8 cellular contexts compared by ENCODE assay signal in genomic region chr15:100383302-100384107, GRCh38. TPM values are rescaled to one million over a fixed set of nuclear protein-coding genes. Genes with fewer than 3 reads are reported as not detected.
DNase-seq lines count a peak whose midpoint lies in the region; ATAC-seq, FAIRE-seq and TF ChIP-seq lines count a peak whose summit lies in the region.

No MANE protein-coding gene starts in this region.

- intact Hi-C loops in cardiac septum (cut with DNase I): no loop called here
- intact Hi-C loops in prostate gland (cut with DNase I): no loop called here

- no peak overlapping the region for H3K9ac ChIP-seq in H1 (replicated peaks in 1 of 4; ENCODE audit: extremely low read depth in 1 of 4, low read depth in 3 of 4, low read length in 3 of 4)

- H3K23me2 ChIP-seq in H1 (ENCODE audit: low read depth, low read length): no peaks in the 10 kb centered on the region

- 48% methylated on average over 3 of the region's 3 CpGs; no CpG with 5 or more reads in 1 of the 2 experiments for WGBS in H1 (ENCODE audit: extremely low coverage in 1 of 2, insufficient coverage in 1 of 2, insufficient read length in 1 of 2, insufficient replicate concordance in 2 of 2, low coverage in 1 of 2, low lambda C conversion rate in 2 of 2, missing lambda C conversion rate in 1 of 2), 2 experiments
- WGBS in prostate gland: 30% methylated on average over 3 of the region's 3 CpGs

- H3K4ac ChIP-seq in H1 (replicated peaks; ENCODE audit: insufficient read length, low read depth, low read length): no peak overlapping the region

- H3K27me3 ChIP-seq in cardiac muscle cell (no peaks in the 10 kb centered on the region), H1 (replicated peaks in 1 of 4; ENCODE audit: control insufficient read depth in 3 of 4, extremely low read depth in 1 of 4, insufficient read depth in 3 of 4, low read length in 3 of 4) (no peaks in the 10 kb centered on the region), prostate gland (replicated peaks; ENCODE audit: insufficient read depth) (no peaks in the 10 kb centered on the region)

- peak; percentile 72 to 77 for TF ChIP-seq RAD21 in H1 (IDR thresholded peaks at IDR 0.05 in 1 of 2, conservative IDR thresholded peaks at IDR 0.05 in 1 of 2; ENCODE audit: low read depth in 2 of 2, low read length in 2 of 2)

- ATAC-seq in HG02852 (IDR thresholded peaks at IDR 0.05; ENCODE audit: unreplicated experiment): no peak

- H3K4me1 ChIP-seq in cardiac muscle cell (ENCODE audit: low read depth): no peaks in the 10 kb centered on the region
- no peaks in the 10 kb centered on the region for H3K4me1 ChIP-seq in H1 (replicated peaks in 1 of 4; ENCODE audit: control insufficient read depth in 3 of 4, insufficient read depth in 4 of 4, low read length in 3 of 4)
- no peaks in the 10 kb centered on the region for H3K4me1 ChIP-seq in prostate gland (replicated peaks)

- no peak overlapping the region for H4K8ac ChIP-seq in H1 (ENCODE audit: extremely low read depth, insufficient read depth, low read length)

- H2BK12ac ChIP-seq in H1 (ENCODE audit: low read depth, low read length): no peak overlapping the region

- no peak overlapping the region for H3K14ac ChIP-seq in H1 (ENCODE audit: insufficient read length)

- H4K91ac ChIP-seq in H1 (replicated peaks; ENCODE audit: insufficient read length, low read length): no peak overlapping the region

- no peak overlapping the region for H2BK15ac ChIP-seq in H1 (ENCODE audit: low read length)

- H3K18ac ChIP-seq in H1 (ENCODE audit: extremely low read depth, low read length): no peak overlapping the region

- CTCF ChIA-PET in H1 (lab: Charles Lee; ENCODE audit: partially characterized antibody): interaction anchor here (0.6 to 8.8 kb wide), 15 partner anchors 9 to 402 kb away, joined by 3 to 76 read pairs (median 3); no protein-coding TSS in a partner anchor

- H3K27ac ChIP-seq in cardiac muscle cell (no peak overlapping the region), H1 (ENCODE audit: low read depth, low read length) (no peak overlapping the region), prostate gland (no peak overlapping the region)

- TF ChIP-seq EP300 in H1 (IDR thresholded peaks at IDR 0.05; ENCODE audit: borderline replicate concordance in 1 of 2, low read depth in 2 of 2, low read length in 2 of 2): no peak

- H2BK20ac ChIP-seq in H1 (ENCODE audit: low read length): 0 out of 2 replicates have a peak overlapping the region, but pooled peaks have one; percentile 86

- no peaks in the 10 kb centered on the region for H4K20me1 ChIP-seq in H1 (replicated peaks in 1 of 2; ENCODE audit: control insufficient read depth in 1 of 2, insufficient read depth in 2 of 2, low read length in 2 of 2)

- no peak overlapping the region for H2BK5ac ChIP-seq in H1 (ENCODE audit: low read depth, low read length)

- H3K56ac ChIP-seq in H1 (replicated peaks; ENCODE audit: insufficient read length, low read depth, low read length): no peak overlapping the region

- H3K9me3 ChIP-seq in cardiac muscle cell (ENCODE audit: low read depth) (no peaks in the 10 kb centered on the region), H1 (ENCODE audit: insufficient read depth in 2 of 2, low read depth in 1 of 2, low read length in 1 of 2) (peaks cover 35 to 41% of the 10 kb centered on the region in 2 experiments), prostate gland (no peaks in the 10 kb centered on the region)

- POLR2A ChIA-PET in H1 (lab: Charles Lee; ENCODE audit: partially characterized antibody): interaction anchor here (1.4 kb wide), 1 partner anchor 33 kb away, joined by 6 read pairs; no protein-coding TSS in a partner anchor

- no peak for TF ChIP-seq POLR2A in H1 (IDR thresholded peaks at IDR 0.05; ENCODE audit: control extremely low read depth in 1 of 2, low read depth in 2 of 2, low read length in 2 of 2)
- no peak for TF ChIP-seq POLR2A in prostate gland (IDR thresholded peaks at IDR 0.05)

- H3K36me3 ChIP-seq in cardiac muscle cell: no peaks in the 10 kb centered on the region
- H3K36me3 ChIP-seq in H1 (ENCODE audit: control insufficient read depth in 2 of 4, insufficient read depth in 4 of 4, low read length in 3 of 4): no peaks in the 10 kb centered on the region
- H3K36me3 ChIP-seq in prostate gland: no peaks in the 10 kb centered on the region

- H2BK120ac ChIP-seq in H1 (replicated peaks; ENCODE audit: low read depth, low read length): no peak overlapping the region

- H3K4me2 ChIP-seq in H1 (ENCODE audit: insufficient read depth in 1 of 2, low read depth in 2 of 2, low read length in 2 of 2): no peak overlapping the region

- no peak overlapping the region for H3K23ac ChIP-seq in H1 (ENCODE audit: insufficient read length)

- H2AFZ ChIP-seq in H1 (ENCODE audit: low read length): no peak overlapping the region

- no peaks in the 10 kb centered on the region for H3K79me1 ChIP-seq in H1 (ENCODE audit: low read depth, low read length)

- H3K4me3 ChIP-seq in cardiac muscle cell (no peak overlapping the region), H1 (ENCODE audit: extremely low read depth in 1 of 4, insufficient read depth in 2 of 4, low read depth in 3 of 4, low read length in 4 of 4) (no peak overlapping the region), prostate gland (no peak overlapping the region)

- H4K5ac ChIP-seq in H1 (ENCODE audit: insufficient read length, low read depth, low read length): no peak overlapping the region

- peak; percentile 48 for TF ChIP-seq CTCF in cardiac muscle cell (IDR thresholded peaks at IDR 0.05; ENCODE audit: low read depth, low read length)
- peak; percentile 29 to 66 (median 66) for TF ChIP-seq CTCF in H1 (IDR thresholded peaks at IDR 0.05; ENCODE audit: control extremely low read depth in 1 of 3, insufficient read depth in 1 of 3, low read depth in 1 of 3, low read length in 3 of 3)
- peak in 3 of 4 experiments; percentile 44 to 48 (median 48) for TF ChIP-seq CTCF in prostate gland (IDR thresholded peaks at IDR 0.05)

- H2AK5ac ChIP-seq in H1 (ENCODE audit: low read depth, low read length): no peak overlapping the region

- DNase-seq in cardiac muscle cell (ENCODE audit: low read depth in 1 of 2, low spot score in 1 of 2) (peak; percentile 8 to 52), cardiac septum (ENCODE audit: low spot score) (no peak), NCI-H460 (ENCODE audit: extremely low read depth, low read depth) (peak; percentile 12), H1 (ENCODE audit: low read depth in 1 of 2, low spot score in 2 of 2) (peak in 1 of 2 experiments; percentile 51), prostate gland (ENCODE audit: low spot score) (peak; percentile 23), HPDE6-E6E7 (ENCODE audit: extremely low spot score) (no peak), activated gamma-delta T cell (lab: John Stamatoyannopoulos, UW) (no peak)

- FAIRE-seq in H1 (lab: Jason Lieb, UNC): peak; percentile 28

- no peaks in the 10 kb centered on the region for H3K79me2 ChIP-seq in H1 (ENCODE audit: control insufficient read depth in 1 of 2, insufficient read depth in 2 of 2, low read length in 2 of 2)

TF ChIP-seq in H1, 55 proteins besides CTCF, POLR2A, EP300 and RAD21:
- no peak for TF ChIP-seq HDAC2 (IDR thresholded peaks at IDR 0.05; ENCODE audit: borderline replicate concordance in 1 of 2, low read depth in 2 of 2, low read length in 2 of 2)
- TF ChIP-seq YY1 (IDR thresholded peaks at IDR 0.05; ENCODE audit: low read depth, low read length): 0 out of 2 replicates have a peak, but pooled peaks have one; percentile 17

RNA-seq across cellular contexts. Expression of gene ADAMTS17, which starts 41.7 kb away (rescaled TPM):
- total RNA-seq in cardiac muscle cell: 0.69 and 5.5 TPM in 2 replicates
- 0.09 and 3.3 TPM in 2 replicates for polyA plus RNA-seq in cardiac muscle cell
- 0.67 TPM for total RNA-seq in cardiac septum
- 0.03 and 0.15 TPM in 2 replicates for total RNA-seq in NCI-H460 (2014; rRNA removed; shearing (Covaris generic))
- polyA plus RNA-seq in NCI-H460 (2014; cell fraction: nucleus; rRNA removed): 0.31 TPM in 1 of 2 replicates, not detected in the other
- total RNA-seq in H1 (2021; fragmentation: NEBNext Ultra II Directional; extraction: Animal tissue kit (Norgen Biotek cat#: 25700)): 1.7 and 1.9 TPM in 2 replicates
- 0.51 and 0.89 TPM in 2 replicates for polyA plus RNA-seq in H1 (2011; rRNA removed)
- 0.66 TPM for polyA plus RNA-seq in H1 (2011; cell fraction: cytosol; rRNA removed)
- 2.0 TPM for polyA plus RNA-seq in H1 (2011; cell fraction: nucleus; rRNA removed)
- polyA plus RNA-seq in H1 (2012, experiment 1 of 2): 0.39 to 1.7 TPM (median 1.1 TPM) in 4 replicates
- polyA plus RNA-seq in H1 (2012, experiment 2 of 2): 0.45 TPM
- 0.85 TPM for polyA plus RNA-seq in H1 (2013, experiment 1 of 2)
- polyA plus RNA-seq in H1 (2013, experiment 2 of 2): 0.70 TPM
- polyA minus RNA-seq in H1 (2011; rRNA and poly(A)+ RNA removed): 2.4 and 2.5 TPM in 2 replicates
- 1.3 TPM for polyA minus RNA-seq in H1 (2011; cell fraction: cytosol; rRNA and poly(A)+ RNA removed)
- polyA minus RNA-seq in H1 (2011; cell fraction: nucleus; rRNA and poly(A)+ RNA removed): 7.8 TPM
- 1 to 10 TPM; 2.7 to 5.6 TPM for total RNA-seq in prostate gland

Comparison
In these comparisons a context has a peak if more than half of its experiments do, and no peak if none do; other contexts are left out.
1. DNase-seq: peak in cardiac muscle cell (2 of 2), NCI-H460 (single experiment) and prostate gland (single experiment); none in cardiac septum (single experiment), HPDE6-E6E7 (single experiment) and activated gamma-delta T cell (single experiment).
2. Peak in every context shown above with its lines, with median percentiles within 50 percentile points of each other: CTCF ChIP-seq.